In the genomic region with DNA sequence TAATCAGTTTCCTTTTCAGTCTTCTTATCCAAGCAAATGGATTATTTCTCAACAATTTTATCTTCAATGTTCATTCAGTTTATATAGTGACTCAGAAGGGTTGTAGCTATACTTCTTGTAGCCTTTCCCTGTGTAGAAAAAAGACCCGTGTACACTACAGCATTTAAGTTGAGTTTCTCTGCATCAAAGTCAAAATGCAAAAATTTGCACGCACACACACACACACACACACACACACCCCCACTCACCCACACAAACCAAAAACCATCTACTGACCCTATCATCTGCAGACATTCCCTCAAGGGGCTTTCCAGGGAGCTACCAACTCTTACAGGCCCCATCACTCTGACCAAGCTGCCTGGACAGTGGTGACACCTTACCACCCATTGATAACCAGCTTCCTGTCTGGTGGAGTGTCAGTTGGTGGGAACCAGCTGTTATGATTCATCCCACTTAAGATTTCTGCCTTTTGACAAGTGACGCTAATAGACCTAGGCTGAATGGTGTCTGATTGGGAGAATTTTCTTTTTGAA, we compare ENCODE assay signal across 8 cellular contexts. TPM values are rescaled to one million over a fixed set of nuclear protein-coding genes. Genes with fewer than 3 reads are reported as not detected.
DNase-seq lines count a peak whose midpoint lies in the region; FAIRE-seq and TF ChIP-seq lines count a peak whose summit lies in the region.

No MANE protein-coding gene starts in this region.

- H3K27ac ChIP-seq in HEK293 (ENCODE audit: extremely low read depth, low read depth, low read length): no peak overlapping the region

- H3K36me3 Mint-ChIP-seq in immature natural killer cell: no peaks in the 10 kb centered on the region

- peaks cover 10% of the 10 kb centered on the region for H3K4me1 ChIP-seq in HEK293 (ENCODE audit: control insufficient read depth, insufficient read depth, low read length)

- H3K27me3 Mint-ChIP-seq in immature natural killer cell (ENCODE audit: low read depth in 3 of 3): peaks cover 5 to 9% (median 8%) of the 10 kb centered on the region in 3 donors

- no peak for TF ChIP-seq CTCF in HEK293 (tag by site-specific recombination; IDR thresholded peaks at IDR 0.05)

- H3K4me3 ChIP-seq in HEK293 (ENCODE audit: low read depth, low read length): no peak overlapping the region

- CTCF ChIA-PET in HEK293 (lab: Yijun Ruan, JAX): interaction anchor here (0.7 kb wide), 1 partner anchor 32 kb away, joined by 4 read pairs; no protein-coding TSS in a partner anchor

- H3K9me3 Mint-ChIP-seq in immature natural killer cell: peaks cover 0 to 2% (median 0%) of the 10 kb centered on the region in 6 donors

- H3K36me3 ChIP-seq in HEK293 (ENCODE audit: control insufficient read depth in 2 of 2, insufficient read depth in 1 of 2, low read length in 2 of 2): no peaks in the 10 kb centered on the region

- H3K4me1 Mint-ChIP-seq in immature natural killer cell: peaks cover 14 to 26% of the 10 kb centered on the region in 2 donors

- peak overlapping the region; percentile 55 to 95 (median 82) for H3K27ac Mint-ChIP-seq in immature natural killer cell

- peak; percentile 7 for DNase-seq in GM18507 (ENCODE audit: extremely low spot score, insufficient read length, low read depth)
- peak; percentile 38 for DNase-seq in NCI-H226
- peak; percentile 84 to 86 (median 85) for DNase-seq in immature natural killer cell
- DNase-seq in SKM-1 treated with dmso at 0.1 percent for 144 hours (lab: John Stamatoyannopoulos, UW; ENCODE audit: unreplicated experiment): no peak
- no peak for DNase-seq in activated CD8-positive, alpha-beta memory T cell treated with anti-CD3 and anti-CD28 coated beads, Interleukin-2, amount 50 U/mL, for 48 hours
- DNase-seq in Ammon's horn (ENCODE audit: low spot score): no peak
- no peak for DNase-seq in NCI-H2081 (lab: John Stamatoyannopoulos, UW)

- FAIRE-seq in GM18507 (lab: Jason Lieb, UNC): peak; percentile 76

- no peaks in the 10 kb centered on the region for H3K9me3 ChIP-seq in HEK293 (ENCODE audit: control insufficient read depth, insufficient read depth, low read depth, low read length)

- POLR2A ChIA-PET in HEK293 (lab: Yijun Ruan, JAX): no interaction called here

- peak overlapping the region; percentile 19 to 67 (median 39) for H3K4me3 Mint-ChIP-seq in immature natural killer cell

TF ChIP-seq in HEK293, 187 proteins besides CTCF, POLR2A, EP300 and RAD21:
- TF ChIP-seq ZBTB7A (tag by site-specific recombination; IDR thresholded peaks at IDR 0.05; ENCODE audit: low read depth): no peak
- no peak for TF ChIP-seq HOXD13 (CRISPR knock-in tag; IDR thresholded peaks at IDR 0.05; ENCODE audit: borderline replicate concordance)
- TF ChIP-seq EGR2 (tag by site-specific recombination; IDR thresholded peaks at IDR 0.05; ENCODE audit: low read depth): 0 out of 2 replicates have a peak, but pooled peaks have one; percentile 30
- TF ChIP-seq ZFHX2 (tag by site-specific recombination; conservative IDR thresholded peaks at IDR 0.05): peak; percentile 59
- no peak for TF ChIP-seq ZNF114 (tag by site-specific recombination; IDR thresholded peaks at IDR 0.05)

RNA-seq across cellular contexts. Expression of gene ELL2, which starts 12.2 kb away (rescaled TPM):
- 1 to 10 TPM; 2.7 to 5.4 (median 5.2) TPM for polyA plus RNA-seq in immature natural killer cell

Comparison
In these comparisons a context has a peak if more than half of its experiments do, and no peak if none do; other contexts are left out.
1. DNase-seq: peak in GM18507 (single experiment), NCI-H226 (single experiment) and immature natural killer cell (3 of 3); none in SKM-1 treated with dmso at 0.1 percent for 144 hours (single experiment), activated CD8-positive, alpha-beta memory T cell treated with anti-CD3 and anti-CD28 coated beads, Interleukin-2, amount 50 U/mL, for 48 hours (single experiment), Ammon's horn (single experiment) and NCI-H2081 (0 of 2).